ENCODE assay signal across 26 cellular contexts in genomic region chr16:72210571-72210970, GRCh38. TPM values are rescaled to one million over a fixed set of nuclear protein-coding genes. Genes with fewer than 3 reads are reported as not detected.
DNase-seq lines count a peak whose midpoint lies in the region; ATAC-seq, FAIRE-seq and TF ChIP-seq lines count a peak whose summit lies in the region.
"Had no signal": no experiment of that assay in that cellular context is flagged by ENCODE, and none has a peak within 500 bp of the region (broad histone marks: within the 10 kb centered on the region; RNA-seq: fewer than 3 reads in every experiment).

No MANE protein-coding gene starts in this region.

- no peaks in the 10 kb centered on the region for H3K27me3 Mint-ChIP-seq in activated CD4-positive, alpha-beta T cell treated with anti-CD3 and anti-CD28 coated beads for 36 hours
- no peaks in the 10 kb centered on the region for H3K27me3 Mint-ChIP-seq in dendritic cell treated with granulocyte-macrophage colony-stimulating factor and Interleukin-4, amounts not matched to agents 40 ng/mL and 50 ng/mL, for 4 days
- no peaks in the 10 kb centered on the region for H3K27me3 Mint-ChIP-seq in CD8-positive, alpha-beta T cell (ENCODE audit: low read depth)
- H3K27me3 Mint-ChIP-seq: stimulated activated naive CD8-positive, alpha-beta T cell treated with anti-CD3 and anti-CD28 coated beads, Interleukin-15, Interleukin-2, amounts not matched to agents 100 ng/mL and 50 ng/mL, for 24 hours had no signal

- no peak for TF ChIP-seq EP300 in ovary (IDR thresholded peaks at IDR 0.05)

- H3K4me3 ChIP-seq in ovary: no peak overlapping the region
- no peak overlapping the region for H3K4me3 ChIP-seq in CD8-positive, alpha-beta T cell (ENCODE audit: low read depth, low read length)
- no peak overlapping the region for H3K4me3 ChIP-seq in left ventricle myocardium inferior
- H3K4me3 ChIP-seq: sigmoid colon, uterus had no signal

- CTCF ChIA-PET in activated CD4-positive, alpha-beta T cell treated with anti-CD3 and anti-CD28 coated beads for 36 hours (lab: Charles Lee): interaction anchor here (1.1 kb wide), 1 partner anchor 85 kb away, joined by 3 read pairs; no protein-coding TSS in a partner anchor
- CTCF ChIA-PET in CD8-positive, alpha-beta T cell (lab: Charles Lee): no interaction called here

- H3K36me3 ChIP-seq in ovary: no peaks in the 10 kb centered on the region
- H3K36me3 ChIP-seq in CD8-positive, alpha-beta T cell (ENCODE audit: insufficient read depth, low read length): no peaks in the 10 kb centered on the region
- H3K36me3 ChIP-seq in left ventricle myocardium inferior: no peaks in the 10 kb centered on the region
- H3K36me3 ChIP-seq: brain microvascular endothelial cell, sigmoid colon, uterus had no signal

- H3K9me3 ChIP-seq in ovary (no peaks in the 10 kb centered on the region), left ventricle myocardium inferior (replicated peaks) (peaks cover 12% of the 10 kb centered on the region)
- no peaks in the 10 kb centered on the region for H3K9me3 ChIP-seq in CD8-positive, alpha-beta T cell (ENCODE audit: low read length)
- H3K9me3 ChIP-seq: uterus had no signal

- intact Hi-C loops in activated CD4-positive, alpha-beta T cell treated with anti-CD3 and anti-CD28 coated beads for 36 hours (cut with DNase I, micrococcal nuclease): no loop called here
- intact Hi-C loops in dendritic cell treated with granulocyte-macrophage colony-stimulating factor and Interleukin-4, amounts not matched to agents 40 ng/mL and 50 ng/mL, for 4 days (cut with micrococcal nuclease): no loop called here
- intact Hi-C loops in ovary (cut with DNase I): no loop called here
- intact Hi-C loops in CD8-positive, alpha-beta T cell (cut with DNase I, micrococcal nuclease): no loop called here
- intact Hi-C loops in left ventricle myocardium inferior (cut with micrococcal nuclease): no loop called here

- peak; percentile 62 for FAIRE-seq in GM12892 (lab: Jason Lieb, UNC)
- FAIRE-seq: GM19239 had no signal

- H3K4me1 ChIP-seq in ovary (ENCODE audit: insufficient read depth): no peaks in the 10 kb centered on the region
- H3K4me1 ChIP-seq in CD8-positive, alpha-beta T cell (ENCODE audit: insufficient read depth, low read length): no peaks in the 10 kb centered on the region
- no peaks in the 10 kb centered on the region for H3K4me1 ChIP-seq in left ventricle myocardium inferior
- H3K4me1 ChIP-seq: sigmoid colon, uterus had no signal

- H3K4me3 Mint-ChIP-seq in activated CD4-positive, alpha-beta T cell treated with anti-CD3 and anti-CD28 coated beads for 36 hours: no peak overlapping the region
- H3K4me3 Mint-ChIP-seq in dendritic cell treated with granulocyte-macrophage colony-stimulating factor and Interleukin-4, amounts not matched to agents 40 ng/mL and 50 ng/mL, for 4 days: no peak overlapping the region
- no peak overlapping the region for H3K4me3 Mint-ChIP-seq in CD8-positive, alpha-beta T cell
- H3K4me3 Mint-ChIP-seq: activated T-cell treated with anti-CD3 and anti-CD28 coated beads, Interleukin-2, amount 50 U/mL, for 24 hours; CD4-positive, alpha-beta memory T cell; stimulated activated naive CD8-positive, alpha-beta T cell treated with anti-CD3 and anti-CD28 coated beads, Interleukin-15, Interleukin-2, amounts not matched to agents 100 ng/mL and 50 ng/mL, for 24 hours had no signal

- 81 to 91% (median 86%) methylated on average over 3 of the region's 3 CpGs for WGBS in ovary, 3 donors

- no peak for ATAC-seq in activated CD4-positive, alpha-beta T cell treated with anti-CD3 and anti-CD28 coated beads for 36 hours
- ATAC-seq in HG03469 (IDR thresholded peaks at IDR 0.05; ENCODE audit: unreplicated experiment): peak; percentile 56
- ATAC-seq in CD8-positive, alpha-beta T cell: no peak
- ATAC-seq: left lobe of liver had no signal

- TF ChIP-seq CTCF in ovary (IDR thresholded peaks at IDR 0.05) (no peak), left ventricle myocardium inferior (IDR thresholded peaks at IDR 0.05; ENCODE audit: borderline replicate concordance) (no peak)
- TF ChIP-seq CTCF in CD8-positive, alpha-beta T cell (IDR thresholded peaks at IDR 0.05): no peak

- H3K27ac ChIP-seq in ovary: no peak overlapping the region
- no peak overlapping the region for H3K27ac ChIP-seq in CD8-positive, alpha-beta T cell (ENCODE audit: low read depth, low read length)
- H3K27ac ChIP-seq in left ventricle myocardium inferior (replicated peaks): no peak overlapping the region
- H3K27ac ChIP-seq: brain microvascular endothelial cell, sigmoid colon, uterus had no signal

- H3K4me1 Mint-ChIP-seq in activated CD4-positive, alpha-beta T cell treated with anti-CD3 and anti-CD28 coated beads for 36 hours: no peaks in the 10 kb centered on the region
- peaks cover 26% of the 10 kb centered on the region for H3K4me1 Mint-ChIP-seq in dendritic cell treated with granulocyte-macrophage colony-stimulating factor and Interleukin-4, amounts not matched to agents 40 ng/mL and 50 ng/mL, for 4 days (ENCODE audit: low read depth)
- no peaks in the 10 kb centered on the region for H3K4me1 Mint-ChIP-seq in CD8-positive, alpha-beta T cell (ENCODE audit: low read depth)
- H3K4me1 Mint-ChIP-seq: CD4-positive, alpha-beta memory T cell had no signal

- no peaks in the 10 kb centered on the region for H3K36me3 Mint-ChIP-seq in activated CD4-positive, alpha-beta T cell treated with anti-CD3 and anti-CD28 coated beads for 36 hours (ENCODE audit: low read depth)
- H3K36me3 Mint-ChIP-seq in dendritic cell treated with granulocyte-macrophage colony-stimulating factor and Interleukin-4, amounts not matched to agents 40 ng/mL and 50 ng/mL, for 4 days (ENCODE audit: low read depth): no peaks in the 10 kb centered on the region
- no peaks in the 10 kb centered on the region for H3K36me3 Mint-ChIP-seq in CD8-positive, alpha-beta T cell
- H3K36me3 Mint-ChIP-seq: CD4-positive, alpha-beta memory T cell had no signal

- peak; percentile 22 for DNase-seq in activated CD4-positive, alpha-beta T cell treated with anti-CD3 and anti-CD28 coated beads for 36 hours
- DNase-seq in activated CD4-positive, alpha-beta T cell treated with anti-CD3 and anti-CD28 coated beads for 1 hour: no peak
- no peak for DNase-seq in GM12892 (ENCODE audit: insufficient read length)
- no peak for DNase-seq in ovary
- no peak for DNase-seq in CD8-positive, alpha-beta T cell
- DNase-seq in left ventricle myocardium inferior: no peak
- DNase-seq: 8988T; activated CD4-positive, CD25-positive, alpha-beta regulatory T cell; activated CD8-positive, alpha-beta memory T cell treated with anti-CD3 and anti-CD28 coated beads for 24 hours; activated T-cell treated with anti-CD3 and anti-CD28 coated beads, Interleukin-2, amount 50 U/mL, for 24 hours; brain microvascular endothelial cell; CD4-positive, alpha-beta memory T cell; HCEC 1CT; NCI-H1092 treated with DMSO at 0.1 percent for 48 hours; NCI-H774; RPMI8226; sigmoid colon; uterus had no signal

- H3K27me3 ChIP-seq in ovary: no peaks in the 10 kb centered on the region
- H3K27me3 ChIP-seq in CD8-positive, alpha-beta T cell (ENCODE audit: insufficient read depth, low read length): no peaks in the 10 kb centered on the region
- peaks cover 5% of the 10 kb centered on the region for H3K27me3 ChIP-seq in left ventricle myocardium inferior (ENCODE audit: low read depth)
- H3K27me3 ChIP-seq: brain microvascular endothelial cell, sigmoid colon, uterus had no signal

- H3K27ac Mint-ChIP-seq in activated CD4-positive, alpha-beta T cell treated with anti-CD3 and anti-CD28 coated beads for 36 hours: no peak overlapping the region
- H3K27ac Mint-ChIP-seq in dendritic cell treated with granulocyte-macrophage colony-stimulating factor and Interleukin-4, amounts not matched to agents 40 ng/mL and 50 ng/mL, for 4 days: peak overlapping the region; percentile 36
- H3K27ac Mint-ChIP-seq in CD8-positive, alpha-beta T cell: no peak overlapping the region
- H3K27ac Mint-ChIP-seq: activated T-cell treated with anti-CD3 and anti-CD28 coated beads, Interleukin-2, amount 50 U/mL, for 24 hours; CD4-positive, alpha-beta memory T cell; progenitor cell of endocrine pancreas; stimulated activated naive CD8-positive, alpha-beta T cell treated with anti-CD3 and anti-CD28 coated beads, Interleukin-15, Interleukin-2, amounts not matched to agents 100 ng/mL and 50 ng/mL, for 24 hours had no signal

- POLR2A ChIA-PET in activated CD4-positive, alpha-beta T cell treated with anti-CD3 and anti-CD28 coated beads for 36 hours (lab: Charles Lee): no interaction called here
- POLR2A ChIA-PET in CD8-positive, alpha-beta T cell (lab: Charles Lee): interaction anchor here (1.2 kb wide), 1 partner anchor 9 kb away, joined by 4 read pairs; no protein-coding TSS in a partner anchor

- peaks cover 6% of the 10 kb centered on the region for H3K9me3 Mint-ChIP-seq in activated CD4-positive, alpha-beta T cell treated with anti-CD3 and anti-CD28 coated beads for 36 hours (ENCODE audit: low read depth)
- H3K9me3 Mint-ChIP-seq in dendritic cell treated with granulocyte-macrophage colony-stimulating factor and Interleukin-4, amounts not matched to agents 40 ng/mL and 50 ng/mL, for 4 days: peaks cover 14% of the 10 kb centered on the region
- peaks cover 14% of the 10 kb centered on the region for H3K9me3 Mint-ChIP-seq in CD8-positive, alpha-beta T cell
- H3K9me3 Mint-ChIP-seq: activated T-cell treated with anti-CD3 and anti-CD28 coated beads, Interleukin-2, amount 50 U/mL, for 24 hours had no signal

- TF ChIP-seq POLR2A in GM12892 (IDR thresholded peaks at IDR 0.05; ENCODE audit: low read depth, low read length) (no peak), ovary (IDR thresholded peaks at IDR 0.05) (no peak)

RNA-seq across cellular contexts. Expression of gene PMFBP1, which starts 38.6 kb away (rescaled TPM):
- under 1 TPM; 0.64 to 0.88 TPM for total RNA-seq in activated CD4-positive, alpha-beta T cell treated with anti-CD3 and anti-CD28 coated beads for 36 hours
- 0.64 TPM for polyA plus RNA-seq in GM12892 (2012; ENCODE audit: missing spikeins)
- total RNA-seq in ovary (1 to 10 TPM in 1 of 7 donors, under 1 TPM in 6; 0.12 to 1.7 (median 0.69) TPM), left ventricle myocardium inferior (0.05 TPM)
- under 1 TPM; 0.13 to 0.45 TPM for polyA plus RNA-seq in ovary
- total RNA-seq in CD8-positive, alpha-beta T cell: under 1 TPM; 0.50 to 0.84 TPM
- total RNA-seq: myocyte, SK-MEL-5 had no signal
- polyA plus RNA-seq: CD4-positive, alpha-beta memory T cell had no signal
